ENCODE assay signal across 1 cellular context in the genomic region with DNA sequence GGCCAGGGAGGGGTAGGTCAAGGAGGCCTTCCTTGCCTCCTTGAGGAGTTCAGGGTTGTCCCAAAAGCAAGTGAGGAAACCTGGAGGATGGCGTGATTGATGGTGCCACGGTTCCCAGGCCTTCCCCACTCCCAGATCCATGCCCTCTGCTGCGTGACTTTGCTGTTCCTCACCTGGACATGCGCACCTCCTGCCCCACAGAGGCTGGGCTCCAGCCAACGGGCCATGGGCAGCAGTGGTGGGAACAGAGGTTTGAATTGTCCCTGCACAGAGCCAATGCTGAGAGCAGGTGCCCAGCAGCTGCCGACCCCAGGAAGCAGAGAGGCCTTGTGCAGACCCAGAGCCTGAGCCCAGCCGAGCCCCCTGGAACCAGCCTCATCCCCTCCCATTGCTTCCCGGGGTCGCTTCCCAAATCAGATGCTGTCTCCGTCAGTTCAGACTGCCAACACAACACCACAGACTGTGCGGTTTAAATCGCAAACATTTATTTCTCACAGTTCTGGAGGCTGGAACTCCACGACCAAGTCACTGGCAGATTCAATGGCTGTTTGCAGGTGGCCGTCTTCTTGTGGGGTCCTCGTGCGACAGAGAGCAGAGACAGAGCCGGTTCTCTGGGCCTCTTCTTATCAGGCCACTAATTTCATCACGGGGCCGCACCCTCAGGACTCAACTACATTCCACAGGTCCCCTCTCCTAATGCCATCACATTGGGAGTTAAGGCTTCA.
TF ChIP-seq lines count a peak whose summit lies in the region.

No MANE protein-coding gene starts in this region.

TF ChIP-seq in HepG2, 621 proteins besides CTCF, POLR2A, EP300 and RAD21:
- TF ChIP-seq ZKSCAN8 (CRISPR knock-in tag; IDR thresholded peaks at IDR 0.05; ENCODE audit: borderline replicate concordance), result no peak
- TF ChIP-seq, protein P1, sequence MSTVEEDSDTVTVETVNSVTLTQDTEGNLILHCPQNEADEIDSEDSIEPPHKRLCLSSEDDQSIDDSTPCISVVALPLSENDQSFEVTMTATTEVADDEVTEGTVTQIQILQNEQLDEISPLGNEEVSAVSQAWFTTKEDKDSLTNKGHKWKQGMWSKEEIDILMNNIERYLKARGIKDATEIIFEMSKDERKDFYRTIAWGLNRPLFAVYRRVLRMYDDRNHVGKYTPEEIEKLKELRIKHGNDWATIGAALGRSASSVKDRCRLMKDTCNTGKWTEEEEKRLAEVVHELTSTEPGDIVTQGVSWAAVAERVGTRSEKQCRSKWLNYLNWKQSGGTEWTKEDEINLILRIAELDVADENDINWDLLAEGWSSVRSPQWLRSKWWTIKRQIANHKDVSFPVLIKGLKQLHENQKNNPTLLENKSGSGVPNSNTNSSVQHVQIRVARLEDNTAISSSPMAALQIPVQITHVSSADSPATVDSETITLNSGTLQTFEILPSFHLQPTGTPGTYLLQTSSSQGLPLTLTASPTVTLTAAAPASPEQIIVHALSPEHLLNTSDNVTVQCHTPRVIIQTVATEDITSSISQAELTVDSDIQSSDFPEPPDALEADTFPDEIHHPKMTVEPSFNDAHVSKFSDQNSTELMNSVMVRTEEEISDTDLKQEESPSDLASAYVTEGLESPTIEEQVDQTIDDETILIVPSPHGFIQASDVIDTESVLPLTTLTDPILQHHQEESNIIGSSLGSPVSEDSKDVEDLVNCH (CRISPR knock-in tag; IDR thresholded peaks at IDR 0.05), result no peak
TF ChIP-seq in HepG2: peak in this region for 0.
